Comparison of ENCODE assay signal across 23 cellular contexts in the genomic region with DNA sequence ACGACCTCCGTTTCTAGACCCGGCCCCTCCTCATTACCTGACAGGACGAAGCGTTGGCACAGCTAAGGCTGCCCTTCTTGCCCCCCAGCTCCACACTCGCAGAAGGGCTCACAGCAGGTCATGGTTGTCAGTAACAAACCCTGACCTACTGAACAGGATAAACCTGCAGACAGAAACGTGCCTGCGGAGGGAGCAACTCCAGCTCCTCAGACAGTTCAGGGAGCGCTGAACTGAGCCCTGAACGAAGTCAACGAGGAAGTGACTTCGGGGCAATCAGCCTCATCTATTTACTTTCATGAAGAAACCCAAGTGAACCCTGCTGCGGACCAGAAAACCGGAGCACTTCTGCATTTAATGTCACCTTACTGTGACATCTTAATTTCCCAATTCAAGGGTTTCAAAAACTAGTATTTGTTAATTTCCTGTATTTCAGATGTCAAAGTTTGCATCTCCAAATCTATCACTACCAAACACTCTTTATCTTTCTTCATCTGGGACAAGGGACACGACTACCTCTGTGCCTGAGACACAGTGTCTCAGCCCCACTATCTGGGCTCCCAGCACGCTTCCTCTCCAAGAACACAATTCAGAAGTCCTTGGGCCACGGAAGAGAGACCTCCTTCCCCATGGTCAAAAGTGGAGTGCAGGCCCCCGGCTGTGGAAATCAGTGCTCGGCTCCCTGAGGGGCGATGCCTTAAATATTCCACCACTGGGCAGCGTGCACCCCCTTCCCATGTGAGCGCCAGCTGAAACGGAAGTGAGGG. TPM values are rescaled to one million over a fixed set of nuclear protein-coding genes. Genes with fewer than 3 reads are reported as not detected.
DNase-seq lines count a peak whose midpoint lies in the region; ATAC-seq, FAIRE-seq and TF ChIP-seq lines count a peak whose summit lies in the region.
"Had no signal": no experiment of that assay in that cellular context is flagged by ENCODE, and none has a peak within 500 bp of the region (broad histone marks: within the 10 kb centered on the region; RNA-seq: fewer than 3 reads in every experiment).

No MANE protein-coding gene starts in this region.

- H3K4me3 Mint-ChIP-seq in naive B cell: peak overlapping the region; percentile 68 to 90 (median 82)
- H3K4me3 Mint-ChIP-seq: activated T-cell treated with anti-CD3 and anti-CD28 coated beads, Interleukin-2, amount 50 U/mL, for 4 hours had no signal

- H3K9me3 Mint-ChIP-seq in naive B cell: no peaks in the 10 kb centered on the region
- H3K9me3 Mint-ChIP-seq: activated T-cell treated with anti-CD3 and anti-CD28 coated beads, Interleukin-2, amount 50 U/mL, for 4 hours had no signal

- TF ChIP-seq POLR2A in GM12891 (IDR thresholded peaks at IDR 0.05; ENCODE audit: low read depth, low read length): no peak

- no peak for TF ChIP-seq CTCF in bronchial epithelial cell (IDR thresholded peaks at IDR 0.05; ENCODE audit: insufficient read depth, low read length, severe bottlenecking)

- no peak for DNase-seq in GM12891 (ENCODE audit: insufficient read length, low spot score)
- peak; percentile 93 for DNase-seq in NOMO-1 treated with DMSO at 0.1 percent for 48 hours (lab: John Stamatoyannopoulos, UW; ENCODE audit: unreplicated experiment)
- no peak for DNase-seq in bronchial epithelial cell (ENCODE audit: low read depth)
- DNase-seq in naive B cell: peak; percentile 72
- DNase-seq in activated CD8-positive, alpha-beta memory T cell treated with anti-CD3 and anti-CD28 coated beads, Interleukin-2, amount 50 U/mL, for 4 hours: no peak
- DNase-seq in activated CD4-positive, alpha-beta T cell treated with anti-CD3 and anti-CD28 coated beads for 48 hours: no peak
- DNase-seq: activated CD4-positive, alpha-beta T cell treated with anti-CD3 and anti-CD28 coated beads, Interleukin-2, amount 50 U/mL, for 48 hours; activated naive CD4-positive, alpha-beta T cell treated with anti-CD3 and anti-CD28 coated beads, Interleukin-2, amount 50 U/mL, for 16 hours; activated T-cell treated with anti-CD3 and anti-CD28 coated beads, Interleukin-2, amount 50 U/mL, for 4 hours; COR-L47; foreskin fibroblast; H7; KBM-7; NCI-H1092 treated with DMSO at 0.1 percent for 48 hours; NCI-H2081 treated with DMSO at 0.1 percent for 48 hours; NCI-H510A treated with DMSO at 0.1 percent for 48 hours; PC-9; SK-N-SH had no signal

- peak overlapping the region; percentile 73 to 99 (median 92) for H3K27ac Mint-ChIP-seq in naive B cell

- ATAC-seq in naive B cell (ENCODE audit: low read depth in 2 of 2): peak; percentile 98 to 100
- ATAC-seq in GM21381 (IDR thresholded peaks at IDR 0.05; ENCODE audit: unreplicated experiment): no peak
- no peak for ATAC-seq in HG02571 (IDR thresholded peaks at IDR 0.05; ENCODE audit: unreplicated experiment)
- ATAC-seq: activated T-cell treated with anti-CD3 and anti-CD28 coated beads, Interleukin-2, amount 50 U/mL, for 4 hours had no signal

- peaks cover 25 to 30% of the 10 kb centered on the region in 2 donors for H3K36me3 Mint-ChIP-seq in naive B cell

- no peak overlapping the region for H3K4me3 ChIP-seq in bronchial epithelial cell (ENCODE audit: low read depth, low read length)
- H3K4me3 ChIP-seq: ascending aorta, PC-9 had no signal

- H3K27me3 Mint-ChIP-seq in naive B cell: no peaks in the 10 kb centered on the region

- H3K4me1 Mint-ChIP-seq in naive B cell: peaks cover 42 to 66% (median 53%) of the 10 kb centered on the region in 3 donors

- FAIRE-seq in GM12891 (lab: Jason Lieb, UNC) (no peak), bronchial epithelial cell (lab: Jason Lieb, UNC) (peak; percentile 32)
- FAIRE-seq: colon, urothelium cell line had no signal

- peaks cover 21% of the 10 kb centered on the region for H3K36me3 ChIP-seq in bronchial epithelial cell (ENCODE audit: control insufficient read depth, insufficient read depth, low read length)

- H3K27me3 ChIP-seq in bronchial epithelial cell (ENCODE audit: control insufficient read depth, insufficient read depth, low read length): no peaks in the 10 kb centered on the region
- H3K27me3 ChIP-seq: ascending aorta had no signal

TF ChIP-seq in GM12891, 5 proteins besides CTCF, POLR2A, EP300 and RAD21:
- TF ChIP-seq TAF1 (IDR thresholded peaks at IDR 0.05; ENCODE audit: low read depth, low read length) (no peak), SPI1 (IDR thresholded peaks at IDR 0.05; ENCODE audit: low read depth, low read length) (peak; percentile 41), POLR2AphosphoS5 (IDR thresholded peaks at IDR 0.05; ENCODE audit: low read depth, low read length) (no peak), POU2F2 (IDR thresholded peaks at IDR 0.05; ENCODE audit: low read depth, low read length) (no peak), PAX5 (IDR thresholded peaks at IDR 0.05; ENCODE audit: insufficient read depth, low read length, severe bottlenecking) (no peak)
TF ChIP-seq in GM12891: peak in this region for 1.

RNA-seq across cellular contexts. Expression of a gene that starts 40.2 kb away (rescaled TPM):
- 67.0 TPM for polyA plus RNA-seq in GM12891 (2012; ENCODE audit: low read depth, missing spikeins)
- 108 and 152 TPM in 2 replicates for total RNA-seq in bronchial epithelial cell
- 10 to 100 TPM; 44.4 to 69.8 (median 52.9) TPM for polyA plus RNA-seq in naive B cell (ENCODE audit: low read depth in 6 of 6)

RNA-seq across cellular contexts. Expression of a gene that starts 47.8 kb away (rescaled TPM):
- polyA plus RNA-seq in GM12891 (2012; ENCODE audit: low read depth, missing spikeins): 19.1 TPM
- 13.4 and 19.1 TPM in 2 replicates for total RNA-seq in bronchial epithelial cell
- polyA plus RNA-seq in naive B cell (ENCODE audit: low read depth in 6 of 6): 10 to 100 TPM; 16.8 to 29.2 (median 20.9) TPM

RNA-seq across cellular contexts. Expression of a gene that starts 50.3 kb away (rescaled TPM):
- polyA plus RNA-seq in GM12891 (2012; ENCODE audit: low read depth, missing spikeins): 28.0 TPM
- 21.1 and 24.8 TPM in 2 replicates for total RNA-seq in bronchial epithelial cell
- 10 to 100 TPM; 10.8 to 23.1 (median 15.4) TPM for polyA plus RNA-seq in naive B cell (ENCODE audit: low read depth in 6 of 6)

Comparison
In these comparisons a context has a peak if more than half of its experiments do, and no peak if none do; other contexts are left out.
1. DNase-seq: peak in NOMO-1 treated with DMSO at 0.1 percent for 48 hours (single experiment) and naive B cell (single experiment); none in GM12891 (single experiment), bronchial epithelial cell (single experiment), activated CD8-positive, alpha-beta memory T cell treated with anti-CD3 and anti-CD28 coated beads, Interleukin-2, amount 50 U/mL, for 4 hours (single experiment) and activated CD4-positive, alpha-beta T cell treated with anti-CD3 and anti-CD28 coated beads for 48 hours (single experiment).
2. ATAC-seq: peak in naive B cell (2 of 2); none in GM21381 (single experiment) and HG02571 (single experiment).